ENCODE assay signal across 20 cellular contexts in genomic region chr13:91228083-91228482, GRCh38.
"Had no signal": no experiment of that assay in that cellular context is flagged by ENCODE, and none has a peak within 500 bp of the region (broad histone marks: within the 10 kb centered on the region; RNA-seq: fewer than 3 reads in every experiment).

No MANE protein-coding gene starts in this region.

- H3K27ac ChIP-seq: HL-60, RWPE1 had no signal

- DNase-seq: KBM-7, MV-4-11, NCI-H1048, NCI-H1105, NCI-H1417, NCI-H146, NCI-H1694 treated with DMSO at 0.1 percent for 48 hours, NCI-H1930, NCI-H2107, NCI-H226, NCI-H446, NCI-H510A, NCI-H524 treated with DMSO at 0.1 percent for 48 hours, NCI-H69, NCI-H774, PC-3, SHP77 had no signal

- FAIRE-seq: HTR-8/SVneo had no signal
